9 cellular contexts compared by ENCODE assay signal in the genomic region with DNA sequence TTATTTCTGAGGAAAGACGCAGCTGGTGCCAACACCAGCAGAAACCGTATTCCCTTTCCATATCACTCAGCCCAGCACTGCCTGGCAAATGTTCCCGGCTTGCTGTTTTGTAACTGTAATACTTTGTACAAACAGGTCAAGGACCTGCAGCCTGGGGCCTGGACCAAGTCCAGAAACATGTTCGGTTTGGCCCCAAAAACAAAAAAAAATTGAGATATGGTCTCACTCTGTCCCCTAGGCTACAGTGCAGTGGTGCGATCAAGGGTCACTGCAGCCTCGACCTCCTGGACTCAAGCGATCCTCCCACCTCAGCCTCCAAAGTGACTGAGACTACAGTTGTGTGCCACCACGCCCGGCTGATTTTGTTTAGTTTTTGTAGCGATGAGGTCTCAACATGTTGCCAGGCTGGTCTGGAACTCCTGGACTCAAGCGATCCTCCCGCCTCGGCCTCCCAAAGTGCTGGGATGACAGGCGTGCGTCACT. TPM values are rescaled to one million over a fixed set of nuclear protein-coding genes. Genes with fewer than 3 reads are reported as not detected.
A peak's percentile ranks its signal among the peaks of the same experiment; 100 is the strongest.
DNase-seq lines count a peak whose midpoint lies in the region; ATAC-seq and TF ChIP-seq lines count a peak whose summit lies in the region.
"Had no signal": no experiment of that assay in that cellular context is flagged by ENCODE, and none has a peak within 500 bp of the region (broad histone marks: within the 10 kb centered on the region; RNA-seq: fewer than 3 reads in every experiment).

No MANE protein-coding gene starts in this region.

- TF ChIP-seq CTCF in GM12865 (IDR thresholded peaks at IDR 0.05; ENCODE audit: insufficient read depth, low read depth, low read length, missing control alignments) (no peak), fibroblast of the aortic adventitia (IDR thresholded peaks at IDR 0.05; ENCODE audit: insufficient read depth, low read length) (no peak), sigmoid colon (IDR thresholded peaks at IDR 0.05) (no peak)

- H3K4me1 ChIP-seq in sigmoid colon = peaks cover 0 to 49% (median 45%) of the 10 kb centered on the region in 4 donors

- no peaks in the 10 kb centered on the region for H3K9me3 ChIP-seq in T-helper 17 cell (ENCODE audit: control insufficient read depth, low read length, poor library complexity, severe bottlenecking)
- no peaks in the 10 kb centered on the region for H3K9me3 ChIP-seq in sigmoid colon

- TF ChIP-seq POLR2A in sigmoid colon (IDR thresholded peaks at IDR 0.05) = no peak

- no peaks in the 10 kb centered on the region for H3K36me3 Mint-ChIP-seq in T-helper 17 cell (ENCODE audit: low read depth)

- H3K36me3 ChIP-seq in sigmoid colon = peaks cover 16 to 37% (median 20%) of the 10 kb centered on the region in 4 donors

- peaks cover 12% of the 10 kb centered on the region for H3K4me1 Mint-ChIP-seq in T-helper 17 cell

- intact Hi-C loops in sigmoid colon (cut with DNase I) = no loop called here

- peak overlapping the region; percentile 88 to 94 (median 92) for H3K27ac ChIP-seq in sigmoid colon

- no peaks in the 10 kb centered on the region for H3K27me3 Mint-ChIP-seq in T-helper 17 cell

- H3K27ac Mint-ChIP-seq in T-helper 17 cell = peak overlapping the region; percentile 77

- no peak for ATAC-seq in T-helper 17 cell
- no peak for ATAC-seq in activated CD4-positive, CD25-positive, alpha-beta regulatory T cell treated with anti-CD3 and anti-CD28 coated beads, Interleukin-2, amount 50 U/mL, for 24 hours

- peak overlapping the region; percentile 85 for H3K4me3 Mint-ChIP-seq in T-helper 17 cell

- 35 to 62% methylated on average over 15 of the region's 15 CpGs for WGBS in sigmoid colon, 2 donors

- TF ChIP-seq EP300 in sigmoid colon (IDR thresholded peaks at IDR 0.05) = no peak

- no peaks in the 10 kb centered on the region for H3K27me3 ChIP-seq in sigmoid colon

- no peak for DNase-seq in GM12865 (ENCODE audit: low read depth)
- DNase-seq in T-helper 17 cell = no peak
- DNase-seq in fibroblast of the aortic adventitia (ENCODE audit: low read depth) = no peak
- no peak for DNase-seq in sigmoid colon
- DNase-seq in DMS53 (lab: John Stamatoyannopoulos, UW) = no peak
- no peak for DNase-seq in NOMO-1 (lab: John Stamatoyannopoulos, UW; ENCODE audit: unreplicated experiment in 2 of 2)
- DNase-seq in stimulated activated CD4-positive, alpha-beta T cell treated with anti-CD3 and anti-CD28 coated beads, Interleukin-4, amount 100 ng/mL, for 4 hours = no peak

- H3K4me3 ChIP-seq in GM12865 (ENCODE audit: low read depth, low read length) = peak overlapping the region; percentile 54
- peak overlapping the region; percentile 99 for H3K4me3 ChIP-seq in fibroblast of the aortic adventitia (ENCODE audit: low read depth, low read length)
- peak overlapping the region; percentile 34 to 99 (median 84) for H3K4me3 ChIP-seq in sigmoid colon

RNA-seq across cellular contexts. Expression of a gene that starts 1.2 kb away (rescaled TPM):
- 10 to 100 TPM; 35.8 to 37.9 TPM for total RNA-seq in T-helper 17 cell
- total RNA-seq in fibroblast of the aortic adventitia (ENCODE audit: low replicate concordance) = 12.1 and 21.9 TPM in 2 replicates
- total RNA-seq in sigmoid colon = 100 to 1,000 TPM in 3 of 4 donors, 10 to 100 TPM in 1; 73.4 to 163 (median 140) TPM
- polyA plus RNA-seq in sigmoid colon = 10 to 100 TPM; 54.1 to 86.9 (median 68.4) TPM

RNA-seq across cellular contexts. Expression of a gene that starts 1.6 kb away (rescaled TPM):
- 1 to 10 TPM; 6.1 to 7.9 TPM for total RNA-seq in T-helper 17 cell
- 36.7 and 204 TPM in 2 replicates for total RNA-seq in fibroblast of the aortic adventitia (ENCODE audit: low replicate concordance)
- 10 to 100 TPM; 27.7 to 35.0 (median 29.3) TPM for total RNA-seq in sigmoid colon
- polyA plus RNA-seq in sigmoid colon = 100 to 1,000 TPM in 1 of 3 donors, 10 to 100 TPM in 2; 58.9 to 137 (median 62.5) TPM

RNA-seq across cellular contexts. Expression of a gene that starts 31.9 kb away (rescaled TPM):
- total RNA-seq in T-helper 17 cell = under 1 TPM; 0.25 to 0.55 TPM
- 0.16 and 0.27 TPM in 2 replicates for total RNA-seq in fibroblast of the aortic adventitia (ENCODE audit: low replicate concordance)
- 1 to 10 TPM; 1.1 to 2.2 (median 1.5) TPM for total RNA-seq in sigmoid colon
- polyA plus RNA-seq in sigmoid colon = 1 to 10 TPM in 2 of 3 donors, under 1 TPM in 1; 0.46 to 2.0 (median 1.2) TPM
- total RNA-seq: temporal lobe had no signal

RNA-seq across cellular contexts. Expression of a gene that starts 42.7 kb away (rescaled TPM):
- 10 to 100 TPM; 41.7 to 44.9 TPM for total RNA-seq in T-helper 17 cell
- total RNA-seq in fibroblast of the aortic adventitia (ENCODE audit: low replicate concordance) = 21.8 and 44.6 TPM in 2 replicates
- total RNA-seq in sigmoid colon = 100 to 1,000 TPM in 2 of 4 donors, 10 to 100 TPM in 2; 77.8 to 170 (median 98.1) TPM
- polyA plus RNA-seq in sigmoid colon = 10 to 100 TPM; 53.5 to 69.1 (median 56.6) TPM

RNA-seq across cellular contexts. Expression of a gene that starts 43.1 kb away (rescaled TPM):
- total RNA-seq in T-helper 17 cell (100 to 1,000 TPM in 1 of 2 donors, 10 to 100 TPM in 1; 92.2 to 101 TPM), fibroblast of the aortic adventitia (ENCODE audit: low replicate concordance) (21.6 and 34.8 TPM in 2 replicates), sigmoid colon (10 to 100 TPM; 61.4 to 98.4 (median 78.9) TPM)
- 10 to 100 TPM; 34.4 to 59.5 (median 40.2) TPM for polyA plus RNA-seq in sigmoid colon
